In the genomic region with DNA sequence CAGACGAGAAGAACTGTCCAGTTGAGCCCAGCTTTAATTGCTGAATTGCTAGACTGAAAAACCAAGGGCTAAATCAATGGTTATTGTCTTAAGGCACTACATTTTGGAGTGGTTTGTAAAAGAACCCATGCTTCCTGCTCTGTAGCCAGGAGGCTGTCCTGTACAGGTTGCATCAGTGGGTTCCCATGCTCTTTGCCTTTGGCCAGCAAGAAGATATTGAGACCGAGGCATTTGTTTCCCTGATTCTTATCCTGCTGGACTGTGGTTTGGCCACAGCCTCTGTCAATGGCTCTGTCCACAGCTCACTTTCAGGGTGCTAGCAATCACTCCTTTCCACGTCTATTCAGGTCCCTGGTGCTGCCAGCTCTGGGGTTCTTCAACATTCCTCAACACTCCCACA, we compare ENCODE assay signal across 1 cellular context.
TF ChIP-seq lines count a peak whose summit lies in the region.

No MANE protein-coding gene starts in this region.

TF ChIP-seq in H1, 55 proteins besides CTCF, POLR2A, EP300 and RAD21 (continued from another document):
- TF ChIP-seq NANOG (IDR thresholded peaks at IDR 0.05; ENCODE audit: insufficient read depth, low read depth, low read length, poor library complexity, severe bottlenecking) (no peak), SUZ12 (IDR thresholded peaks at IDR 0.05; ENCODE audit: low read length) (no peak), CBX5 (IDR thresholded peaks at IDR 0.05; ENCODE audit: low read depth, low read length) (no peak), EZH2 (IDR thresholded peaks at IDR 0.05; ENCODE audit: low read depth, low read length, severe bottlenecking) (no peak), SRF (IDR thresholded peaks at IDR 0.05; ENCODE audit: low read depth, low read length) (no peak), MAFK (IDR thresholded peaks at IDR 0.05; ENCODE audit: low read depth, low read length) (no peak), JUND (IDR thresholded peaks at IDR 0.05; ENCODE audit: low read length) (no peak), RBBP5 (IDR thresholded peaks at IDR 0.05; ENCODE audit: borderline replicate concordance, low read depth, low read length) (no peak), POU5F1 (IDR thresholded peaks at IDR 0.05; ENCODE audit: low read depth, low read length) (no peak)
